In genomic region chr1:247923941-247924340, GRCh38 we compare ENCODE assay signal across 33 cellular contexts. TPM values are rescaled to one million over a fixed set of nuclear protein-coding genes. Genes with fewer than 3 reads are reported as not detected.
"Had no signal": no experiment of that assay in that cellular context is flagged by ENCODE, and none has a peak within 500 bp of the region (broad histone marks: within the 10 kb centered on the region; RNA-seq: fewer than 3 reads in every experiment).

No MANE protein-coding gene starts in this region.

- H3K4me1 Mint-ChIP-seq: activated CD4-positive, alpha-beta memory T cell treated with anti-CD3 and anti-CD28 coated beads, Interleukin-2, amount 10 ng/mL, durations not matched to agents 7 days and 5 days; activated CD4-positive, alpha-beta T cell treated with anti-CD3 and anti-CD28 coated beads, Interleukin-2, amount 10 ng/mL, durations not matched to agents 7 days and 5 days; activated naive CD4-positive, alpha-beta T cell treated with anti-CD3 and anti-CD28 coated beads, Interleukin-2, amount 10 ng/mL, durations not matched to agents 7 days and 5 days; activated naive CD8-positive, alpha-beta T cell treated with anti-CD3 and anti-CD28 coated beads, Interleukin-2, amount 10 ng/mL, durations not matched to agents 7 days and 5 days; brain had no signal

- DNase-seq: activated CD4-positive, alpha-beta memory T cell treated with anti-CD3 and anti-CD28 coated beads, Interleukin-2, amount 10 ng/mL, durations not matched to agents 7 days and 5 days; activated CD4-positive, alpha-beta T cell treated with anti-CD3 and anti-CD28 coated beads for 1 hour; activated CD4-positive, alpha-beta T cell treated with anti-CD3 and anti-CD28 coated beads for 4 hours; activated CD4-positive, alpha-beta T cell treated with anti-CD3 and anti-CD28 coated beads, Interleukin-2, amount 10 ng/mL, durations not matched to agents 7 days and 5 days; activated CD4-positive, alpha-beta T cell treated with anti-CD3 and anti-CD28 coated beads, Interleukin-2, amount 50 U/mL, for 4 hours; activated CD8-positive, alpha-beta memory T cell treated with anti-CD3 and anti-CD28 coated beads, Interleukin-2, amount 50 U/mL, for 48 hours; activated gamma-delta T cell; activated naive CD4-positive, alpha-beta T cell; activated naive CD4-positive, alpha-beta T cell treated with anti-CD3 and anti-CD28 coated beads, Interleukin-2, amount 10 ng/mL, durations not matched to agents 7 days and 5 days; activated naive CD8-positive, alpha-beta T cell treated with anti-CD3 and anti-CD28 coated beads, Interleukin-2, amount 10 ng/mL, durations not matched to agents 7 days and 5 days; activated T-cell treated with anti-CD3 and anti-CD28 coated beads for 4 hours; activated T-cell treated with anti-CD3 and anti-CD28 coated beads, Interleukin-2, amount 50 U/mL, for 24 hours; activated T-cell treated with anti-CD3 and anti-CD28 coated beads, Interleukin-2, amount 50 U/mL, for 72 hours; central memory CD4-positive, alpha-beta T cell; cerebellar nuclear complex; colonic mucosa; effector CD8-positive, alpha-beta T cell; esophagus squamous epithelium; foreskin melanocyte; head of caudate nucleus; T-helper 2 cell had no signal

- H3K27ac ChIP-seq: ascending aorta, breast epithelium, cardiac muscle cell, colonic mucosa, epithelial cell of prostate, esophagus squamous epithelium had no signal

- H3K9me3 Mint-ChIP-seq: activated CD4-positive, alpha-beta memory T cell treated with anti-CD3 and anti-CD28 coated beads, Interleukin-2, amount 10 ng/mL, durations not matched to agents 7 days and 5 days; activated CD4-positive, alpha-beta T cell treated with anti-CD3 and anti-CD28 coated beads, Interleukin-2, amount 10 ng/mL, durations not matched to agents 7 days and 5 days; activated naive CD4-positive, alpha-beta T cell treated with anti-CD3 and anti-CD28 coated beads, Interleukin-2, amount 10 ng/mL, durations not matched to agents 7 days and 5 days; activated naive CD4-positive, alpha-beta T cell treated with anti-CD3 and anti-CD28 coated beads, Interleukin-2, amount 50 U/mL, for 72 hours; activated naive CD8-positive, alpha-beta T cell treated with anti-CD3 and anti-CD28 coated beads, Interleukin-2, amount 10 ng/mL, durations not matched to agents 7 days and 5 days; activated T-cell treated with anti-CD3 and anti-CD28 coated beads, Interleukin-2, amount 50 U/mL, for 24 hours; activated T-cell treated with anti-CD3 and anti-CD28 coated beads, Interleukin-2, amount 50 U/mL, for 72 hours had no signal

- H3K36me3 Mint-ChIP-seq: activated naive CD4-positive, alpha-beta T cell treated with anti-CD3 and anti-CD28 coated beads, Interleukin-2, amount 10 ng/mL, durations not matched to agents 7 days and 5 days; activated naive CD4-positive, alpha-beta T cell treated with anti-CD3 and anti-CD28 coated beads, Interleukin-2, amount 50 U/mL, for 72 hours; activated naive CD8-positive, alpha-beta T cell treated with anti-CD3 and anti-CD28 coated beads, Interleukin-2, amount 10 ng/mL, durations not matched to agents 7 days and 5 days; brain had no signal

- H3K4me3 Mint-ChIP-seq: activated CD4-positive, alpha-beta memory T cell treated with anti-CD3 and anti-CD28 coated beads, Interleukin-2, amount 10 ng/mL, durations not matched to agents 7 days and 5 days; activated CD4-positive, alpha-beta T cell treated with anti-CD3 and anti-CD28 coated beads, Interleukin-2, amount 10 ng/mL, durations not matched to agents 7 days and 5 days; activated naive CD4-positive, alpha-beta T cell treated with anti-CD3 and anti-CD28 coated beads, Interleukin-2, amount 10 ng/mL, durations not matched to agents 7 days and 5 days; activated naive CD8-positive, alpha-beta T cell treated with anti-CD3 and anti-CD28 coated beads, Interleukin-2, amount 10 ng/mL, durations not matched to agents 7 days and 5 days; activated T-cell treated with anti-CD3 and anti-CD28 coated beads, Interleukin-2, amount 50 U/mL, for 24 hours; activated T-cell treated with anti-CD3 and anti-CD28 coated beads, Interleukin-2, amount 50 U/mL, for 72 hours; brain had no signal

- H3K4me3 ChIP-seq: ascending aorta, breast epithelium, cardiac muscle cell, colonic mucosa, esophagus squamous epithelium had no signal

- H3K27ac Mint-ChIP-seq: activated CD4-positive, alpha-beta memory T cell treated with anti-CD3 and anti-CD28 coated beads, Interleukin-2, amount 10 ng/mL, durations not matched to agents 7 days and 5 days; activated CD4-positive, alpha-beta T cell treated with anti-CD3 and anti-CD28 coated beads, Interleukin-2, amount 10 ng/mL, durations not matched to agents 7 days and 5 days; activated naive CD4-positive, alpha-beta T cell treated with anti-CD3 and anti-CD28 coated beads, Interleukin-2, amount 10 ng/mL, durations not matched to agents 7 days and 5 days; activated naive CD4-positive, alpha-beta T cell treated with anti-CD3 and anti-CD28 coated beads, Interleukin-2, amount 50 U/mL, for 72 hours; activated naive CD8-positive, alpha-beta T cell treated with anti-CD3 and anti-CD28 coated beads, Interleukin-2, amount 10 ng/mL, durations not matched to agents 7 days and 5 days; activated T-cell treated with anti-CD3 and anti-CD28 coated beads, Interleukin-2, amount 50 U/mL, for 24 hours; activated T-cell treated with anti-CD3 and anti-CD28 coated beads, Interleukin-2, amount 50 U/mL, for 72 hours; brain had no signal

- H3K9me3 ChIP-seq: ascending aorta, breast epithelium, colonic mucosa, esophagus squamous epithelium had no signal

- H3K27me3 Mint-ChIP-seq: activated CD4-positive, alpha-beta memory T cell treated with anti-CD3 and anti-CD28 coated beads, Interleukin-2, amount 10 ng/mL, durations not matched to agents 7 days and 5 days; activated CD4-positive, alpha-beta T cell treated with anti-CD3 and anti-CD28 coated beads, Interleukin-2, amount 10 ng/mL, durations not matched to agents 7 days and 5 days; activated naive CD4-positive, alpha-beta T cell treated with anti-CD3 and anti-CD28 coated beads, Interleukin-2, amount 10 ng/mL, durations not matched to agents 7 days and 5 days; activated T-cell treated with anti-CD3 and anti-CD28 coated beads, Interleukin-2, amount 50 U/mL, for 24 hours had no signal

- H3K36me3 ChIP-seq: ascending aorta, breast epithelium, cardiac muscle cell, colonic mucosa, esophagus squamous epithelium had no signal

- ATAC-seq: activated naive CD4-positive, alpha-beta T cell treated with anti-CD3 and anti-CD28 coated beads, Interleukin-2, amount 50 U/mL, for 72 hours; activated T-cell treated with anti-CD3 and anti-CD28 coated beads, Interleukin-2, amount 50 U/mL, for 72 hours had no signal

- H3K27me3 ChIP-seq: ascending aorta, breast epithelium, cardiac muscle cell, colonic mucosa, esophagus squamous epithelium had no signal

- H3K4me1 ChIP-seq: ascending aorta, breast epithelium, colonic mucosa, esophagus squamous epithelium had no signal

RNA-seq across cellular contexts. Expression of gene OR2AJ1, which starts 0.7 kb away (rescaled TPM):
- total RNA-seq: activated CD4-positive, alpha-beta memory T cell treated with anti-CD3 and anti-CD28 coated beads, Interleukin-2, amount 10 ng/mL, durations not matched to agents 7 days and 5 days; activated CD4-positive, alpha-beta T cell treated with anti-CD3 and anti-CD28 coated beads, Interleukin-2, amount 10 ng/mL, durations not matched to agents 7 days and 5 days; activated naive CD4-positive, alpha-beta T cell treated with anti-CD3 and anti-CD28 coated beads, Interleukin-2, amount 50 U/mL, for 72 hours; activated naive CD8-positive, alpha-beta T cell treated with anti-CD3 and anti-CD28 coated beads, Interleukin-2, amount 10 ng/mL, durations not matched to agents 7 days and 5 days; activated T-cell treated with anti-CD3 and anti-CD28 coated beads, Interleukin-2, amount 50 U/mL, for 72 hours; ascending aorta; breast epithelium; colonic mucosa; dermis microvascular lymphatic vessel endothelial cell; endothelial cell of umbilical vein; esophagus squamous epithelium; fibroblast of lung; fibroblast of villous mesenchyme; T-helper 1 cell treated with Interleukin-12 subunit alpha and Interleukin-12 subunit beta and Interleukin-4 antibody, amounts not matched to agents 30 ng/mL and 1 ng/mL, for 36 hours had no signal
- polyA plus RNA-seq: cardiac muscle cell, endothelial cell of umbilical vein, esophagus, fibroblast of lung had no signal

RNA-seq across cellular contexts. Expression of gene OR2T8, which starts 3.9 kb away (rescaled TPM):
- total RNA-seq: activated CD4-positive, alpha-beta memory T cell treated with anti-CD3 and anti-CD28 coated beads, Interleukin-2, amount 10 ng/mL, durations not matched to agents 7 days and 5 days; activated naive CD4-positive, alpha-beta T cell treated with anti-CD3 and anti-CD28 coated beads, Interleukin-2, amount 50 U/mL, for 72 hours; activated naive CD8-positive, alpha-beta T cell treated with anti-CD3 and anti-CD28 coated beads, Interleukin-2, amount 10 ng/mL, durations not matched to agents 7 days and 5 days; activated T-cell treated with anti-CD3 and anti-CD28 coated beads, Interleukin-2, amount 50 U/mL, for 72 hours; ascending aorta; breast epithelium; cardiac muscle cell; colonic mucosa; dermis microvascular lymphatic vessel endothelial cell; endothelial cell of umbilical vein; fibroblast of lung; fibroblast of villous mesenchyme; T-helper 1 cell treated with Interleukin-12 subunit alpha and Interleukin-12 subunit beta and Interleukin-4 antibody, amounts not matched to agents 30 ng/mL and 1 ng/mL, for 36 hours had no signal
- polyA plus RNA-seq: cardiac muscle cell, endothelial cell of umbilical vein, esophagus had no signal

RNA-seq across cellular contexts. Expression of gene OR2L8, which starts 24.7 kb away (rescaled TPM):
- total RNA-seq: activated CD4-positive, alpha-beta memory T cell treated with anti-CD3 and anti-CD28 coated beads, Interleukin-2, amount 10 ng/mL, durations not matched to agents 7 days and 5 days; activated naive CD8-positive, alpha-beta T cell treated with anti-CD3 and anti-CD28 coated beads, Interleukin-2, amount 10 ng/mL, durations not matched to agents 7 days and 5 days; activated T-cell treated with anti-CD3 and anti-CD28 coated beads, Interleukin-2, amount 50 U/mL, for 72 hours; ascending aorta; cardiac muscle cell; colonic mucosa; dermis microvascular lymphatic vessel endothelial cell; endothelial cell of umbilical vein; esophagus squamous epithelium; fibroblast of villous mesenchyme had no signal
- polyA plus RNA-seq: cardiac muscle cell, endothelial cell of umbilical vein, esophagus, fibroblast of lung had no signal

RNA-seq across cellular contexts. Expression of gene OR2W3, which starts 28.6 kb away (rescaled TPM):
- total RNA-seq: activated naive CD4-positive, alpha-beta T cell treated with anti-CD3 and anti-CD28 coated beads, Interleukin-2, amount 50 U/mL, for 72 hours; activated naive CD8-positive, alpha-beta T cell treated with anti-CD3 and anti-CD28 coated beads, Interleukin-2, amount 10 ng/mL, durations not matched to agents 7 days and 5 days; activated T-cell treated with anti-CD3 and anti-CD28 coated beads, Interleukin-2, amount 50 U/mL, for 72 hours; ascending aorta; dermis microvascular lymphatic vessel endothelial cell; endothelial cell of umbilical vein; fibroblast of lung; T-helper 1 cell treated with Interleukin-12 subunit alpha and Interleukin-12 subunit beta and Interleukin-4 antibody, amounts not matched to agents 30 ng/mL and 1 ng/mL, for 36 hours had no signal
- polyA plus RNA-seq: endothelial cell of umbilical vein had no signal

RNA-seq across cellular contexts. Expression of gene OR2AK2, which starts 41.1 kb away (rescaled TPM):
- total RNA-seq: activated CD4-positive, alpha-beta memory T cell treated with anti-CD3 and anti-CD28 coated beads, Interleukin-2, amount 10 ng/mL, durations not matched to agents 7 days and 5 days; activated CD4-positive, alpha-beta T cell treated with anti-CD3 and anti-CD28 coated beads, Interleukin-2, amount 10 ng/mL, durations not matched to agents 7 days and 5 days; activated naive CD8-positive, alpha-beta T cell treated with anti-CD3 and anti-CD28 coated beads, Interleukin-2, amount 10 ng/mL, durations not matched to agents 7 days and 5 days; ascending aorta; cardiac muscle cell; colonic mucosa; dermis microvascular lymphatic vessel endothelial cell; endothelial cell of umbilical vein; esophagus squamous epithelium; fibroblast of lung; T-helper 1 cell treated with Interleukin-12 subunit alpha and Interleukin-12 subunit beta and Interleukin-4 antibody, amounts not matched to agents 30 ng/mL and 1 ng/mL, for 36 hours had no signal
- polyA plus RNA-seq: cardiac muscle cell, endothelial cell of umbilical vein, esophagus, fibroblast of lung had no signal
